Comparison of ENCODE assay signal across 8 cellular contexts in genomic region chr7:75879771-75880184, GRCh38. TPM values are rescaled to one million over a fixed set of nuclear protein-coding genes. Genes with fewer than 3 reads are reported as not detected.
A peak's percentile ranks its signal among the peaks of the same experiment; 100 is the strongest.
DNase-seq lines count a peak whose midpoint lies in the region; ATAC-seq and TF ChIP-seq lines count a peak whose summit lies in the region.

No MANE protein-coding gene starts in this region.

- POLR2A ChIA-PET in activated B cell treated with CpG ODN at 0.5 μM for 24 hours (lab: Charles Lee): interaction anchor here (4.0 kb wide), 1 partner anchor 36 kb away, joined by 38 read pairs; the partner anchor contains the start of gene POR

- peak overlapping the region; percentile 79 for H3K27ac Mint-ChIP-seq in activated B cell treated with CpG ODN at 0.5 μM for 24 hours

- no peak for TF ChIP-seq CTCF in HFF-Myc (IDR thresholded peaks at IDR 0.05; ENCODE audit: low read depth, low read length, missing control alignments)
- TF ChIP-seq CTCF in activated B cell treated with CpG ODN at 0.5 μM for 24 hours (IDR thresholded peaks at IDR 0.05): no peak
- TF ChIP-seq CTCF in fibroblast of pulmonary artery (IDR thresholded peaks at IDR 0.05; ENCODE audit: low read length, missing control alignments): no peak

- H3K4me3 ChIP-seq in BLaER1 (peak overlapping the region; percentile 87), HFF-Myc (replicated peaks; ENCODE audit: low read depth, low read length) (peak overlapping the region; percentile 87), fibroblast of pulmonary artery (replicated peaks; ENCODE audit: low read depth, low read length) (peak overlapping the region; percentile 81), skeletal muscle cell (ENCODE audit: low read depth, low read length) (peak overlapping the region; percentile 79)

- no peaks in the 10 kb centered on the region for H3K27me3 ChIP-seq in BLaER1

- no peaks in the 10 kb centered on the region for H3K9me3 ChIP-seq in BLaER1

- H3K27ac ChIP-seq in BLaER1: peak overlapping the region; percentile 76; the same call in 1 of the 2 replicates

- ATAC-seq in activated B cell treated with CpG ODN at 0.5 μM for 24 hours (ENCODE audit: low read depth): no peak
- ATAC-seq in HG03342 (IDR thresholded peaks at IDR 0.05; ENCODE audit: unreplicated experiment): no peak
- ATAC-seq in HG03045 (IDR thresholded peaks at IDR 0.05; ENCODE audit: unreplicated experiment): no peak

- no peak for DNase-seq in HFF-Myc (ENCODE audit: extremely low read depth, low read depth)
- no peak for DNase-seq in activated B cell treated with CpG ODN at 0.5 μM for 24 hours
- peak; percentile 53 for DNase-seq in fibroblast of pulmonary artery (ENCODE audit: low read depth)
- no peak for DNase-seq in skeletal muscle cell (ENCODE audit: low read depth)
- DNase-seq in COLO829 (ENCODE audit: low spot score): no peak

- H3K4me3 Mint-ChIP-seq in activated B cell treated with CpG ODN at 0.5 μM for 24 hours: peak overlapping the region; percentile 97

- no peaks in the 10 kb centered on the region for H3K9me3 Mint-ChIP-seq in activated B cell treated with CpG ODN at 0.5 μM for 24 hours

- peaks cover 50% of the 10 kb centered on the region for H3K4me1 ChIP-seq in BLaER1

- H3K9ac ChIP-seq in BLaER1: peak overlapping the region; percentile 86

- intact Hi-C loops in activated B cell treated with CpG ODN at 0.5 μM for 24 hours (cut with micrococcal nuclease): loop anchor here (1.0 to 5.0 kb wide), 3 partner anchors 36 to 253 kb away; partner anchors contain the start of genes POR and TMEM120A

- H3K4me1 Mint-ChIP-seq in activated B cell treated with CpG ODN at 0.5 μM for 24 hours: peaks cover 26% of the 10 kb centered on the region

- no peaks in the 10 kb centered on the region for H3K27me3 Mint-ChIP-seq in activated B cell treated with CpG ODN at 0.5 μM for 24 hours

- CTCF ChIA-PET in activated B cell treated with CpG ODN at 0.5 μM for 24 hours (lab: Charles Lee): no interaction called here

- H3K4me2 ChIP-seq in BLaER1: peak overlapping the region; percentile 97

- peaks cover 37% of the 10 kb centered on the region for H3K36me3 Mint-ChIP-seq in activated B cell treated with CpG ODN at 0.5 μM for 24 hours (ENCODE audit: low read depth)

- H4K20me1 ChIP-seq in BLaER1: 0 out of 2 replicates have a peak, but pooled peaks cover 9% of the 10 kb centered on the region

- peaks cover 46% of the 10 kb centered on the region for H3K36me3 ChIP-seq in BLaER1

RNA-seq across cellular contexts. Expression of gene RHBDD2, which starts 0.9 kb away (rescaled TPM):
- 28.4 and 32.8 TPM in 2 replicates for total RNA-seq in activated B cell treated with CpG ODN at 0.5 μM for 24 hours

RNA-seq across cellular contexts. Expression of gene POR, which starts 35.2 kb away (rescaled TPM):
- 63.5 and 66.8 TPM in 2 replicates for total RNA-seq in activated B cell treated with CpG ODN at 0.5 μM for 24 hours
